ENCODE assay signal across 1 cellular context in genomic region chr5:93621340-93621872, GRCh38.
TF ChIP-seq lines count a peak whose summit lies in the region.

No MANE protein-coding gene starts in this region.

TF ChIP-seq in HCT116, 20 proteins besides CTCF, POLR2A, EP300 and RAD21 (continued from another document):
- no peak for TF ChIP-seq REST (IDR thresholded peaks at IDR 0.05; ENCODE audit: low read depth)
- no peak for TF ChIP-seq TCF7L2 (IDR thresholded peaks at IDR 0.05; ENCODE audit: borderline replicate concordance, extremely low read depth, insufficient read depth, insufficient read length)
- no peak for TF ChIP-seq FOSL1 (IDR thresholded peaks at IDR 0.05; ENCODE audit: low read depth)
- TF ChIP-seq EGR1 (IDR thresholded peaks at IDR 0.05; ENCODE audit: low read depth): no peak
- no peak for TF ChIP-seq ATF3 (IDR thresholded peaks at IDR 0.05)
- TF ChIP-seq JUND (IDR thresholded peaks at IDR 0.05): no peak
- no peak for TF ChIP-seq SIN3A (IDR thresholded peaks at IDR 0.05; ENCODE audit: low read depth)
